Comparison of ENCODE assay signal across 9 cellular contexts in the genomic region with DNA sequence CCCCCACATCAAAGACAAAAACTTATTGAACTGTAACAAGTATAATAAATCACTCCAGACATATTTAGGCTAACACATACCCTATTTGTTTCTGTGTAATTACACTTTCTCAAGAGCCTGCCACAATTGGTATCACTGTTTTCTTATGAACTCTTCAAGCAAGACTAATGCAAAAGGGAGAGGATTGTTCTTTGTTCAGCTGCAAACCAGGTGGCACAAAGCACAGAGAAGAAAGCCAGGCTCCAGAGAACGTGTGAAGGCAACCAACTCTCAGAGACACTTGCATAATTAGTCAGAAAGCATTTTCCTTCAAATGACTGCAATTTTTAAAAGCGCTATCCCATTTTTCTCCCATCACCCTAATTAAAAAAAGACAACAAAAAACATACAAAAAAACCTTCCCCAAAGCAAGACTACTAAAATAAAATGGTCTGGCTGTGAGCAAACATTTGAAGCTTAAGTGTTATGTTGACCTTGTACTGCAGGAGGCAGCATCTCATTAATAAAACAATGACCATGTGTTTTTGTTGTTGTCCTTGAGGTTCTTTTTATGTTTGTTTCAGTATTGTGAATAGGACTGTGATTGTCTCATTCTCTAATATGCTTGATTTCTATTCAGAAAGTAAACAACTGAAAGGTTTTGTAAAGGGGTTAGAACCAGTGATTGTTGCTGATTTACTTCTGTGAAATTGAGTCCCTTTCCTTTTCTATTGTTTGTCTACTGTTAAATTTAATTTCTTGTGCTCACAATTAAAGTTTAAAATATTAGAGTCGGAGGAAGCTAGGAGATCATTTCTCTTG.
A peak's percentile ranks its signal among the peaks of the same experiment; 100 is the strongest.
DNase-seq lines count a peak whose midpoint lies in the region; TF ChIP-seq lines count a peak whose summit lies in the region.
"Had no signal": no experiment of that assay in that cellular context is flagged by ENCODE, and none has a peak within 500 bp of the region (broad histone marks: within the 10 kb centered on the region; RNA-seq: fewer than 3 reads in every experiment).

No MANE protein-coding gene starts in this region.

- no peak overlapping the region for H3K4me3 Mint-ChIP-seq in activated CD4-positive, alpha-beta T cell treated with anti-CD3 and anti-CD28 coated beads, Interleukin-2, amount 10 ng/mL, durations not matched to agents 24 days and 14 days

- H3K9me3 ChIP-seq in hepatocyte (ENCODE audit: low read depth) (no peaks in the 10 kb centered on the region), suprapubic skin (no peaks in the 10 kb centered on the region)

- no peak for TF ChIP-seq POLR2A in suprapubic skin (IDR thresholded peaks at IDR 0.05)

- H3K4me3 ChIP-seq in LNCaP clone FGC (ENCODE audit: low read depth, low read length) (no peak overlapping the region), hepatocyte (no peak overlapping the region), suprapubic skin (no peak overlapping the region)
- H3K4me3 ChIP-seq: SK-N-MC had no signal

- H3K27me3 Mint-ChIP-seq in activated CD4-positive, alpha-beta T cell treated with anti-CD3 and anti-CD28 coated beads, Interleukin-2, amount 10 ng/mL, durations not matched to agents 24 days and 14 days = no peaks in the 10 kb centered on the region

- H3K4me1 ChIP-seq in hepatocyte (ENCODE audit: insufficient read depth) (peaks cover 19% of the 10 kb centered on the region), suprapubic skin (peaks cover 3% of the 10 kb centered on the region)

- TF ChIP-seq EP300 in suprapubic skin (IDR thresholded peaks at IDR 0.05) = no peak

- no peak overlapping the region for H3K27ac Mint-ChIP-seq in activated CD4-positive, alpha-beta T cell treated with anti-CD3 and anti-CD28 coated beads, Interleukin-2, amount 10 ng/mL, durations not matched to agents 24 days and 14 days

- DNase-seq in ELF-1 (ENCODE audit: low read depth, low spot score) = peak; percentile 44
- DNase-seq in LNCaP clone FGC (ENCODE audit: low read depth) = peak; percentile 48
- DNase-seq in hepatocyte (ENCODE audit: low spot score) = peak; percentile 43
- DNase-seq in suprapubic skin (ENCODE audit: low spot score in 2 of 2) = no peak
- DNase-seq in middle frontal gyrus (ENCODE audit: extremely low spot score, low spot score) = no peak
- no peak for DNase-seq in activated CD4-positive, alpha-beta T cell treated with anti-CD3 and anti-CD28 coated beads, Interleukin-2, amount 10 ng/mL, durations not matched to agents 24 days and 14 days
- no peak for DNase-seq in stimulated activated naive CD4-positive, alpha-beta T cell treated with Interleukin-2 at 50 U/mL for 16 hours (lab: John Stamatoyannopoulos, UW)

- H3K27me3 ChIP-seq in hepatocyte (no peaks in the 10 kb centered on the region), suprapubic skin (no peaks in the 10 kb centered on the region)

- peak overlapping the region; percentile 82 for H3K27ac ChIP-seq in VCaP
- H3K27ac ChIP-seq in hepatocyte = peak overlapping the region; percentile 3
- H3K27ac ChIP-seq in suprapubic skin = no peak overlapping the region
- H3K27ac ChIP-seq: SK-N-MC had no signal

- no peaks in the 10 kb centered on the region for H3K4me1 Mint-ChIP-seq in activated CD4-positive, alpha-beta T cell treated with anti-CD3 and anti-CD28 coated beads, Interleukin-2, amount 10 ng/mL, durations not matched to agents 24 days and 14 days

- TF ChIP-seq CTCF in LNCaP clone FGC (IDR thresholded peaks at IDR 0.05; ENCODE audit: control insufficient read depth, extremely low read depth, insufficient read depth) (peak; percentile 78), VCaP (conservative IDR thresholded peaks at IDR 0.05) (peak; percentile 59), hepatocyte (IDR thresholded peaks at IDR 0.05; ENCODE audit: poor library complexity) (peak; percentile 72), suprapubic skin (IDR thresholded peaks at IDR 0.05) (peak; percentile 21 to 43)

- intact Hi-C loops in activated CD4-positive, alpha-beta T cell treated with anti-CD3 and anti-CD28 coated beads, Interleukin-2, amount 10 ng/mL, durations not matched to agents 24 days and 14 days (cut with micrococcal nuclease) = no loop called here

- H3K9me3 Mint-ChIP-seq in activated CD4-positive, alpha-beta T cell treated with anti-CD3 and anti-CD28 coated beads, Interleukin-2, amount 10 ng/mL, durations not matched to agents 24 days and 14 days = no peaks in the 10 kb centered on the region

- WGBS in hepatocyte (ENCODE audit: low lambda C conversion rate, missing lambda C conversion rate) = 61% methylated on average over 3 of the region's 3 CpGs
- 66% methylated on average over 3 of the region's 3 CpGs for WGBS in suprapubic skin

- H3K36me3 ChIP-seq in hepatocyte (replicated peaks; ENCODE audit: insufficient read depth, low read depth) (no peaks in the 10 kb centered on the region), suprapubic skin (no peaks in the 10 kb centered on the region)

- no peaks in the 10 kb centered on the region for H3K79me2 ChIP-seq in hepatocyte

- no peaks in the 10 kb centered on the region for H3K36me3 Mint-ChIP-seq in activated CD4-positive, alpha-beta T cell treated with anti-CD3 and anti-CD28 coated beads, Interleukin-2, amount 10 ng/mL, durations not matched to agents 24 days and 14 days (ENCODE audit: low read depth)

- H3K4me2 ChIP-seq in hepatocyte = no peak overlapping the region

- H4K20me1 ChIP-seq in hepatocyte (ENCODE audit: insufficient read depth, poor library complexity, severe bottlenecking) = no peaks in the 10 kb centered on the region

- no peaks in the 10 kb centered on the region for H3K9me2 ChIP-seq in hepatocyte (replicated peaks; ENCODE audit: insufficient read depth)

- H2AFZ ChIP-seq in hepatocyte = peak overlapping the region; percentile 18

Comparison
In these comparisons a context has a peak if more than half of its experiments do, and no peak if none do; other contexts are left out.
1. DNase-seq: peak in ELF-1 (single experiment), LNCaP clone FGC (single experiment) and hepatocyte (single experiment); none in suprapubic skin (0 of 2), middle frontal gyrus (single experiment), activated CD4-positive, alpha-beta T cell treated with anti-CD3 and anti-CD28 coated beads, Interleukin-2, amount 10 ng/mL, durations not matched to agents 24 days and 14 days (single experiment) and stimulated activated naive CD4-positive, alpha-beta T cell treated with Interleukin-2 at 50 U/mL for 16 hours (single experiment).
2. Peak in every context shown above with its lines, with median percentiles within 50 percentile points of each other: CTCF ChIP-seq.